8 cellular contexts compared by ENCODE assay signal in genomic region chr22:45413368-45414211, GRCh38. TPM values are rescaled to one million over a fixed set of nuclear protein-coding genes. Genes with fewer than 3 reads are reported as not detected.
DNase-seq lines count a peak whose midpoint lies in the region; ATAC-seq, FAIRE-seq and TF ChIP-seq lines count a peak whose summit lies in the region.

RIBC2 (plus strand) TSS chr22:45413693; CDS start chr22:45413887, 194 bp downstream.
SMC1B (minus strand) TSS chr22:45413599; CDS start chr22:45413567, 32 bp downstream.

- no peak for FAIRE-seq in GM18507 (lab: Jason Lieb, UNC)

- ATAC-seq in left lung (peak; percentile 96), GM19023 (IDR thresholded peaks at IDR 0.05; ENCODE audit: unreplicated experiment) (no peak), GM21717 (IDR thresholded peaks at IDR 0.05; ENCODE audit: unreplicated experiment) (no peak)

- peaks cover 0 to 13% of the 10 kb centered on the region in 2 donors for H3K27me3 ChIP-seq in left lung

- H3K4me3 ChIP-seq in left lung = peak within 1 kb of the TSS; percentile 30 to 49

- H3K9me3 Mint-ChIP-seq in activated CD4-positive, alpha-beta T cell treated with anti-CD3 and anti-CD28 coated beads, Interleukin-2, amount 10 ng/mL, durations not matched to agents 24 days and 14 days = no peaks in the 10 kb centered on the region

- H3K27ac ChIP-seq in left lung = peak within 1 kb of the TSS in 1 of 2 donors; percentile 55

- peak within 1 kb of the TSS; percentile 93 for H3K4me3 Mint-ChIP-seq in activated CD4-positive, alpha-beta T cell treated with anti-CD3 and anti-CD28 coated beads, Interleukin-2, amount 10 ng/mL, durations not matched to agents 24 days and 14 days

- peaks cover 8% of the 10 kb centered on the region in 2 donors for H3K4me1 ChIP-seq in left lung

- no peak for TF ChIP-seq CTCF in left lung (IDR thresholded peaks at IDR 0.05)

- intact Hi-C loops in activated CD4-positive, alpha-beta T cell treated with anti-CD3 and anti-CD28 coated beads, Interleukin-2, amount 10 ng/mL, durations not matched to agents 24 days and 14 days (cut with micrococcal nuclease) = loop anchor here (2.0 kb wide), 1 partner anchor 95 kb away; no protein-coding TSS in a partner anchor
- intact Hi-C loops in left lung (cut with DNase I) = no loop called here

- DNase-seq in GM18507 (ENCODE audit: extremely low spot score, insufficient read length, low read depth) (peak; percentile 64), NCI-H2107 treated with DMSO at 0.1 percent for 48 hours (lab: John Stamatoyannopoulos, UW; ENCODE audit: unreplicated experiment) (peak; percentile 17), dedifferentiated amniotic fluid mesenchymal stem cell (ENCODE audit: extremely low spot score) (peak; percentile 20), left lung (peak; percentile 84 to 88)
- DNase-seq in activated CD4-positive, alpha-beta T cell treated with anti-CD3 and anti-CD28 coated beads, Interleukin-2, amount 10 ng/mL, durations not matched to agents 24 days and 14 days = peak; percentile 97
- peak; percentile 55 to 86 (median 71) for DNase-seq in stimulated activated CD4-positive, alpha-beta T cell treated with anti-CD3 and anti-CD28 coated beads, Interleukin-1b, Interleukin-23, amount 100 ng/mL, for 24 hours (ENCODE audit: low read depth in 4 of 4, low spot score in 1 of 4)

- no peaks in the 10 kb centered on the region for H3K36me3 ChIP-seq in left lung

- no peaks in the 10 kb centered on the region for H3K9me3 ChIP-seq in left lung

- peak within 1 kb of the TSS; percentile 94 for H3K27ac Mint-ChIP-seq in activated CD4-positive, alpha-beta T cell treated with anti-CD3 and anti-CD28 coated beads, Interleukin-2, amount 10 ng/mL, durations not matched to agents 24 days and 14 days

- H3K4me1 Mint-ChIP-seq in activated CD4-positive, alpha-beta T cell treated with anti-CD3 and anti-CD28 coated beads, Interleukin-2, amount 10 ng/mL, durations not matched to agents 24 days and 14 days = peaks cover 15% of the 10 kb centered on the region

- peaks cover 12% of the 10 kb centered on the region for H3K36me3 Mint-ChIP-seq in activated CD4-positive, alpha-beta T cell treated with anti-CD3 and anti-CD28 coated beads, Interleukin-2, amount 10 ng/mL, durations not matched to agents 24 days and 14 days (ENCODE audit: low read depth)

- H3K27me3 Mint-ChIP-seq in activated CD4-positive, alpha-beta T cell treated with anti-CD3 and anti-CD28 coated beads, Interleukin-2, amount 10 ng/mL, durations not matched to agents 24 days and 14 days = no peaks in the 10 kb centered on the region

RNA-seq across cellular contexts. Expression of gene RIBC2, which starts in this region (rescaled TPM):
- 12.4 and 13.5 TPM in 2 replicates for total RNA-seq in activated CD4-positive, alpha-beta T cell treated with anti-CD3 and anti-CD28 coated beads, Interleukin-2, amount 10 ng/mL, durations not matched to agents 24 days and 14 days
- total RNA-seq in left lung = 1 to 10 TPM; 4.3 to 4.5 TPM

RNA-seq across cellular contexts. Expression of gene SMC1B, which starts in this region (rescaled TPM):
- total RNA-seq in activated CD4-positive, alpha-beta T cell treated with anti-CD3 and anti-CD28 coated beads, Interleukin-2, amount 10 ng/mL, durations not matched to agents 24 days and 14 days = 0.56 and 0.59 TPM in 2 replicates
- under 1 TPM; 0.10 to 0.15 TPM for total RNA-seq in left lung

Comparison
In these comparisons a context has a peak if more than half of its experiments do, and no peak if none do; other contexts are left out.
1. DNase-seq: peak in every context shown above with its lines; median percentile 97 in activated CD4-positive, alpha-beta T cell treated with anti-CD3 and anti-CD28 coated beads, Interleukin-2, amount 10 ng/mL, durations not matched to agents 24 days and 14 days; 86 in left lung; 71 in stimulated activated CD4-positive, alpha-beta T cell treated with anti-CD3 and anti-CD28 coated beads, Interleukin-1b, Interleukin-23, amount 100 ng/mL, for 24 hours; 64 in GM18507; 20 in dedifferentiated amniotic fluid mesenchymal stem cell; 17 in NCI-H2107 treated with DMSO at 0.1 percent for 48 hours.